In the genomic region with DNA sequence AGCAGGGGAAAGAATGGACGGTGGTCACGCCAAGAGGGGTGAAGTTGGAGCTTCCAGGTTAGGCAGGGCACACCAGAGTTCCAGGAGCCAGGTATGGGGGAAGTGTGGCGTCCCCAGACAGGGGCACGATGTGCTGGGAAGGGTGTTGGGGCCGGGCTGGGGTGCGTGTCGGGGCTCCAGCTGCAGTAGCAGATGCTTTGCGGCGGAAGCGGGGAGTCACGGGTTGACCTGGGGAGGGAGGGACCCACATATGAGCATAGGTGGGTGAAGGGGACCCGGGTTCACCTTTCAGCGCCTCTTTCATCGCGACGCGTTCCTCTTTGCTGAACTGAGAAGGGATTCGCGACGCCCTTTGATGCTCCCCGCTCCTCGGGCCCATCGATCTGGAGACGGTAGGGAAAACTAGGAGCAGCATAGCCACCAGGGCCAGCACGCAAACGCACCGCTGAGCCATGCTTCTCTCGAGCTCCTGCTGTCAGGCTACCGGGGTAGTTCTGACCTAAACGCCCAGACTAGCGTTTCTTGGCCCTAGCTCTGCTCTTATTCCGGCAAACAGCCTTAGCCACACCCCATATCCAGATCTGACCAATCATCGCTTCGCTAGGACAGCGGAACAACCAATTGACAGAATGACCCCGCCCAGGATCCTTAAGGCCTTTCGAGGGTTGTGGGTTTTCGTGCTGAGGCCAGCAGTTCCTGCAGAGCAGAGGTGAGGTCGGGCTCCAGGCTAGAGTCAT, we compare ENCODE assay signal across 8 cellular contexts. TPM values are rescaled to one million over a fixed set of nuclear protein-coding genes. Genes with fewer than 3 reads are reported as not detected.
DNase-seq lines count a peak whose midpoint lies in the region; ATAC-seq and TF ChIP-seq lines count a peak whose summit lies in the region.

TSS of gene PM20D1 (minus strand) at position 514 of the 737 bp plus-strand sequence. CDS start at position 454, 60 bp downstream.

- DNase-seq in OCI-LY7 (ENCODE audit: low spot score) (peak; percentile 94), globus pallidus (ENCODE audit: low spot score) (peak; percentile 90), ureter (ENCODE audit: low spot score) (peak; percentile 88), NCI-H2081 treated with DMSO at 0.1 percent for 48 hours (lab: John Stamatoyannopoulos, UW) (no peak)
- peak; percentile 89 for DNase-seq in activated effector memory CD4-positive, alpha-beta T cell treated with anti-CD3 and anti-CD28 coated beads, Interleukin-2, amount 50 U/mL, for 16 hours

- ATAC-seq in GM21723 (IDR thresholded peaks at IDR 0.05; ENCODE audit: unreplicated experiment): peak; percentile 88

- TF ChIP-seq CTCF in OCI-LY7 (conservative IDR thresholded peaks at IDR 0.05; ENCODE audit: low read length): no peak

- H3K9me3 ChIP-seq in BLaER1 (peaks cover 22% of the 10 kb centered on the region), OCI-LY7 (ENCODE audit: low read length) (no peaks in the 10 kb centered on the region)

- BruUV-seq in OCI-LY7 (replicated peaks; lab: Mats Ljungman, UMichigan): no TSS peak

- CTCF ChIA-PET in OCI-LY7 (lab: Charles Lee; ENCODE audit: unreplicated experiment): interaction anchor here (0.6 kb wide), 1 partner anchor 127 kb away, joined by 3 read pairs; no protein-coding TSS in a partner anchor

- H3K79me2 ChIP-seq in OCI-LY7 (ENCODE audit: insufficient read depth, low read depth, low read length): no peaks in the 10 kb centered on the region

- no peaks in the 10 kb centered on the region for H3K27me3 ChIP-seq in BLaER1
- H3K27me3 ChIP-seq in rectal smooth muscle tissue (ENCODE audit: control insufficient read depth, insufficient read depth, low read length): no peaks in the 10 kb centered on the region

- H4K20me1 ChIP-seq in BLaER1 (no peaks in the 10 kb centered on the region), OCI-LY7 (ENCODE audit: insufficient read depth, low read length) (no peaks in the 10 kb centered on the region)

- H3K9ac ChIP-seq in BLaER1: peak within 1 kb of the TSS; percentile 67; the same call in 1 of the 2 replicates
- peak within 1 kb of the TSS; percentile 4 for H3K9ac ChIP-seq in rectal smooth muscle tissue (ENCODE audit: low read length)

- POLR2A ChIA-PET in OCI-LY7 (lab: Charles Lee): interaction anchor here (0.5 to 1.1 kb wide), 4 partner anchors 9 to 110 kb away, joined by 3 to 5 read pairs (median 3); no protein-coding TSS in a partner anchor

- H2AFZ ChIP-seq in OCI-LY7 (ENCODE audit: low read length): peak within 1 kb of the TSS; percentile 71

- H3K36me3 ChIP-seq in BLaER1: peaks cover 16% of the 10 kb centered on the region
- H3K36me3 ChIP-seq in OCI-LY7 (ENCODE audit: insufficient read depth, low read length): no peaks in the 10 kb centered on the region
- no peaks in the 10 kb centered on the region for H3K36me3 ChIP-seq in rectal smooth muscle tissue (ENCODE audit: control insufficient read depth, insufficient read depth, low read length)

- peaks cover 21% of the 10 kb centered on the region for H3K4me1 ChIP-seq in BLaER1
- H3K4me1 ChIP-seq in OCI-LY7 (ENCODE audit: insufficient read depth, low read length, poor library complexity, severe bottlenecking): peaks cover 8% of the 10 kb centered on the region
- H3K4me1 ChIP-seq in rectal smooth muscle tissue (ENCODE audit: control insufficient read depth, insufficient read depth, low read length): peaks cover 4% of the 10 kb centered on the region

- H3K4me3 ChIP-seq in BLaER1: peak within 1 kb of the TSS; percentile 63
- H3K4me3 ChIP-seq in OCI-LY7 (ENCODE audit: low read depth, low read length, poor library complexity, severe bottlenecking): peak within 1 kb of the TSS; percentile 59
- peak within 1 kb of the TSS; percentile 75 for H3K4me3 ChIP-seq in rectal smooth muscle tissue (ENCODE audit: low read length)

- H3K27ac ChIP-seq in BLaER1 (peak within 1 kb of the TSS; percentile 51; the same call in 1 of the 2 replicates), OCI-LY7 (ENCODE audit: low read depth, low read length, poor library complexity, severe bottlenecking) (no peak within 1 kb of the TSS), rectal smooth muscle tissue (ENCODE audit: low read depth, low read length) (no peak within 1 kb of the TSS)

- peak within 1 kb of the TSS; percentile 85 for H3K4me2 ChIP-seq in BLaER1
- peak within 1 kb of the TSS; percentile 69 for H3K4me2 ChIP-seq in OCI-LY7 (ENCODE audit: low read length)

- intact Hi-C loops in OCI-LY7 (cut with micrococcal nuclease; ENCODE audit: unreplicated experiment): no loop called here

- H3K9me2 ChIP-seq in OCI-LY7 (ENCODE audit: insufficient read depth, low read length): no peaks in the 10 kb centered on the region

RNA-seq across cellular contexts. Expression of gene PM20D1, which starts in this region (rescaled TPM):
- not detected in 2 replicates for total RNA-seq in OCI-LY7 (2014; rRNA removed; shearing (Covaris generic))
- total RNA-seq in OCI-LY7 (2022): not detected in 2 replicates
- total RNA-seq in ureter: 23.7 TPM

Comparison
In these comparisons a context has a peak if more than half of its experiments do, and no peak if none do; other contexts are left out.
1. RNA of gene PM20D1 (total RNA-seq): 23.7 TPM in ureter (single experiment); not detected in OCI-LY7; every median in the first group is over 10 times any median in the second.
2. Peak in DNase-seq, H3K4me3 ChIP-seq and H3K4me2 ChIP-seq in OCI-LY7; RNA of the gene not detected or under 1 TPM.
3. Peak in every context shown above with its lines, with median percentiles within 50 percentile points of each other: H3K4me3 ChIP-seq.